Comparison of ENCODE assay signal across 1 cellular context in genomic region chr19:996051-996838, GRCh38.
TF ChIP-seq lines count a peak whose summit lies in the region.

No MANE protein-coding gene starts in this region.

TF ChIP-seq in K562, 482 proteins besides CTCF, POLR2A, EP300 and RAD21 (continued from another document and continues in another):
- TF ChIP-seq ZNF407 (IDR thresholded peaks at IDR 0.05; ENCODE audit: low read depth), result no peak
- no peak for TF ChIP-seq NR2C2 (CRISPR knock-in tag; IDR thresholded peaks at IDR 0.05)
- TF ChIP-seq NR2C2 (tag; IDR thresholded peaks at IDR 0.05), result no peak
- TF ChIP-seq SAP30 (IDR thresholded peaks at IDR 0.05; ENCODE audit: borderline replicate concordance, insufficient read depth, low read depth, low read length, poor library complexity, severe bottlenecking), result peak; percentile 39
- peak; percentile 57 for TF ChIP-seq SP1 (CRISPR knock-in tag; IDR thresholded peaks at IDR 0.05)
- peak in 1 of 2 experiments; percentile 51; a peak in 2 of 4 replicates for TF ChIP-seq MNT (conservative IDR thresholded peaks at IDR 0.05)
- TF ChIP-seq TCFL5 (CRISPR knock-in tag; conservative IDR thresholded peaks at IDR 0.05), result no peak
- TF ChIP-seq GMEB1 (CRISPR knock-in tag; IDR thresholded peaks at IDR 0.05), result no peak
- peak; percentile 84 for TF ChIP-seq CREB1 (IDR thresholded peaks at IDR 0.05)
- TF ChIP-seq CREB1 (CRISPR knock-in tag; IDR thresholded peaks at IDR 0.05), result peak; percentile 92
- TF ChIP-seq HMG20A (CRISPR knock-in tag; conservative IDR thresholded peaks at IDR 0.05), result no peak
- TF ChIP-seq MXI1 (IDR thresholded peaks at IDR 0.05; ENCODE audit: low read depth, low read length), result no peak
- TF ChIP-seq GATAD2A (IDR thresholded peaks at IDR 0.05), result no peak
- no peak for TF ChIP-seq ZNF507 (tag; conservative IDR thresholded peaks at IDR 0.05)
- peak; percentile 84; the same call in 1 of the 2 replicates for TF ChIP-seq NBN (IDR thresholded peaks at IDR 0.05; ENCODE audit: low read depth)
- no peak for TF ChIP-seq GTF2F1 (IDR thresholded peaks at IDR 0.05; ENCODE audit: low read depth, low read length)
- TF ChIP-seq TOE1 (IDR thresholded peaks at IDR 0.05; ENCODE audit: borderline replicate concordance), result 0 out of 2 replicates have a peak, but pooled peaks have one; percentile 19
- TF ChIP-seq TOE1 (CRISPR knock-in tag; IDR thresholded peaks at IDR 0.05; ENCODE audit: borderline replicate concordance, low read depth), result no peak
- peak; percentile 18 to 53; a peak in 1 of 4 replicates for TF ChIP-seq MAZ (CRISPR knock-in tag; conservative IDR thresholded peaks at IDR 0.05 in 1 of 2, IDR thresholded peaks at IDR 0.05 in 1 of 2)
- TF ChIP-seq PML (IDR thresholded peaks at IDR 0.05; ENCODE audit: low read length), result no peak
- no peak for TF ChIP-seq SMARCB1 (IDR thresholded peaks at IDR 0.05; ENCODE audit: insufficient read length, low read depth)
- TF ChIP-seq NFATC3 (IDR thresholded peaks at IDR 0.05), result no peak
- TF ChIP-seq ZFP30 (CRISPR knock-in tag; IDR thresholded peaks at IDR 0.05; ENCODE audit: borderline replicate concordance), result no peak
- TF ChIP-seq ZNF778 (CRISPR knock-in tag; IDR thresholded peaks at IDR 0.05), result no peak
- no peak for TF ChIP-seq TFE3 (CRISPR knock-in tag; IDR thresholded peaks at IDR 0.05)
- no peak for TF ChIP-seq KLF6 (CRISPR knock-in tag; IDR thresholded peaks at IDR 0.05; ENCODE audit: borderline replicate concordance)
- TF ChIP-seq ZNF12 (CRISPR knock-in tag; IDR thresholded peaks at IDR 0.05), result no peak
- no peak for TF ChIP-seq ZKSCAN1 (IDR thresholded peaks at IDR 0.05; ENCODE audit: low read depth, low read length)
- TF ChIP-seq SUPT5H (IDR thresholded peaks at IDR 0.05), result peak; percentile 38; the same call in 1 of the 2 replicates
- TF ChIP-seq ZEB2 (IDR thresholded peaks at IDR 0.05), result 0 out of 2 replicates have a peak, but pooled peaks have one; percentile 33
- TF ChIP-seq NR1H2 (CRISPR knock-in tag; IDR thresholded peaks at IDR 0.05), result no peak
- TF ChIP-seq DNMT1 (IDR thresholded peaks at IDR 0.05), result 0 out of 2 replicates have a peak, but pooled peaks have one; percentile 11
- TF ChIP-seq CREM (IDR thresholded peaks at IDR 0.05; ENCODE audit: low read depth), result peak; percentile 94
- TF ChIP-seq ZBTB7A (IDR thresholded peaks at IDR 0.05; ENCODE audit: borderline replicate concordance, control insufficient read depth, low read depth, low read length), result peak; percentile 77; the same call in 1 of the 2 replicates
- no peak for TF ChIP-seq SPI1 (IDR thresholded peaks at IDR 0.05; ENCODE audit: borderline replicate concordance, low read depth, low read length)
- no peak for TF ChIP-seq ILF3 (IDR thresholded peaks at IDR 0.05; ENCODE audit: borderline replicate concordance)
- TF ChIP-seq E2F6 (IDR thresholded peaks at IDR 0.05; ENCODE audit: borderline replicate concordance in 1 of 2, extremely low read depth in 1 of 2, insufficient read depth in 1 of 2, insufficient read length in 1 of 2, low read depth in 1 of 2, low read length in 1 of 2, poor library complexity in 1 of 2, severe bottlenecking in 1 of 2), result peak in 1 of 2 experiments; percentile 60
- TF ChIP-seq PYGO2 (tag; IDR thresholded peaks at IDR 0.05), result no peak
- peak; percentile 50 for TF ChIP-seq SMAD4 (CRISPR knock-in tag; conservative IDR thresholded peaks at IDR 0.05)
- TF ChIP-seq ATF3 (IDR thresholded peaks at IDR 0.05), result peak; percentile 100
- peak; percentile 78; the same call in 1 of the 2 replicates for TF ChIP-seq ATF3 (CRISPR knock-in tag; conservative IDR thresholded peaks at IDR 0.05)
- TF ChIP-seq TAF7 (tag; IDR thresholded peaks at IDR 0.05), result no peak
- TF ChIP-seq ETS1 (conservative IDR thresholded peaks at IDR 0.05; ENCODE audit: control insufficient read depth, low read depth, low read length), result 0 out of 2 replicates have a peak, but pooled peaks have one; percentile 30
- no peak for TF ChIP-seq ZNF707 (CRISPR knock-in tag; conservative IDR thresholded peaks at IDR 0.05)
- no peak for TF ChIP-seq TEAD4 (IDR thresholded peaks at IDR 0.05; ENCODE audit: low read length)
- no peak for TF ChIP-seq TEAD4 (CRISPR knock-in tag; IDR thresholded peaks at IDR 0.05; ENCODE audit: borderline replicate concordance)
- no peak for TF ChIP-seq RFX1 (IDR thresholded peaks at IDR 0.05)
- TF ChIP-seq CBFB (CRISPR knock-in tag; IDR thresholded peaks at IDR 0.05), result no peak
